ENCODE assay signal across 11 cellular contexts in the genomic region with DNA sequence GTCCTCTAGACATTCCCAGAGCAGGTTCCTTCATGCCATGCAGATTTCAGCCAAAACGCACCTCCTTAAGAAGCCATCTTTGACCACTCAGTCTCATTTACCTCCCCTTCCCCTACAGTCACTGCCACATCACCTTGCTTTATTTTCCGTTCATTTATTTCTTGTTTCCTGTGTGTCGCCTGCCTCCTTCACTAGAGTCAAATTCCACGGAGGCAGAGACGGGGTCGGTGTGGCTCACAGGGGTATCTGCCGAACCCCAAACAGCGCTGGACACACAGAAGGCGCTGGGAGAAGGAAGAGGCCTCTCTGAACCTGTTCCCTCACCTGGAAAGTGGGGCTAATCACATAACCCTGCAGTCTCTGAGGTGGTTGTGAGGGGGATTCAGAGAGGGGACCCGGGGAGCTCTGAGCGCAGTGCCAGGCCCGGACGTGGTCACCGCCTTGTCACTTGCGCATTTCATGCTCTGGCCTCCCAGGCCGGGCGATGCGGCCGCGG. TPM values are rescaled to one million over a fixed set of nuclear protein-coding genes. Genes with fewer than 3 reads are reported as not detected.
DNase-seq lines count a peak whose midpoint lies in the region; ATAC-seq, FAIRE-seq and TF ChIP-seq lines count a peak whose summit lies in the region.
"Had no signal": no experiment of that assay in that cellular context is flagged by ENCODE, and none has a peak within 500 bp of the region (broad histone marks: within the 10 kb centered on the region; RNA-seq: fewer than 3 reads in every experiment).

No MANE protein-coding gene starts in this region.

- in situ Hi-C loops in HepG2 (cut with HindIII; ENCODE audit: extremely low pct_ligation_motif_present, low pct_unique_long_range_greater_than_20kb): no loop called here

- H3K27me3 ChIP-seq in HepG2 (ENCODE audit: control insufficient read depth in 1 of 2, insufficient read depth in 2 of 2, low read length in 2 of 2): peaks cover 13 to 76% of the 10 kb centered on the region in 2 experiments
- peaks cover 0 to 8% of the 10 kb centered on the region in 2 donors for H3K27me3 ChIP-seq in stomach smooth muscle (ENCODE audit: control insufficient read depth in 1 of 2, insufficient read depth in 2 of 2, low read length in 2 of 2)

- TF ChIP-seq POLR2A in HepG2 (IDR thresholded peaks at IDR 0.05; ENCODE audit: insufficient read depth in 1 of 2, low read depth in 2 of 2, low read length in 2 of 2): no peak

- peak overlapping the region; percentile 63; the same call in 1 of the 2 replicates for H3K4me2 ChIP-seq in HepG2 (ENCODE audit: low read depth, low read length)

- H3K36me3 ChIP-seq in HepG2 (replicated peaks in 1 of 2; ENCODE audit: control insufficient read depth in 1 of 2, insufficient read depth in 2 of 2, low read length in 2 of 2): no peaks in the 10 kb centered on the region
- H3K36me3 ChIP-seq in stomach smooth muscle (ENCODE audit: control insufficient read depth in 2 of 2, insufficient read depth in 2 of 2, low read length in 2 of 2): no peaks in the 10 kb centered on the region

- CTCF ChIA-PET in activated CD4-positive, alpha-beta memory T cell treated with anti-CD3 and anti-CD28 coated beads, Interleukin-2, amount 10 ng/mL, durations not matched to agents 7 days and 5 days (lab: Charles Lee): no interaction called here
- CTCF ChIA-PET in HepG2 (lab: Yijun Ruan, JAX; ENCODE audit: low intra/inter-chr PET ratio, low total read pairs): no interaction called here

- H3K4me1 ChIP-seq in HepG2 (ENCODE audit: insufficient read depth, low read length): peaks cover 12% of the 10 kb centered on the region
- H3K4me1 ChIP-seq in stomach smooth muscle (ENCODE audit: control insufficient read depth, insufficient read depth, low read length): peaks cover 13% of the 10 kb centered on the region

- H3K4me3 Mint-ChIP-seq in T-helper 1 cell treated with Interleukin-12 subunit alpha and Interleukin-12 subunit beta and Interleukin-4 antibody, amounts not matched to agents 30 μg/mL and 1 μg/mL, for 36 hours: peak overlapping the region; percentile 14
- H3K4me3 Mint-ChIP-seq in activated CD4-positive, alpha-beta memory T cell treated with anti-CD3 and anti-CD28 coated beads, Interleukin-2, amount 10 ng/mL, durations not matched to agents 7 days and 5 days: peak overlapping the region; percentile 56

- no peak overlapping the region for H3K27ac ChIP-seq in HepG2 (ENCODE audit: extremely low read length, insufficient read depth, low read length)
- H3K27ac ChIP-seq in stomach smooth muscle (ENCODE audit: low read length): no peak overlapping the region

- H3K9ac ChIP-seq in HepG2 (ENCODE audit: insufficient read depth, low read depth, low read length): no peak overlapping the region
- H3K9ac ChIP-seq in stomach smooth muscle (ENCODE audit: low read length in 2 of 2): peak overlapping the region; percentile 38 to 64

- H3K4me3 ChIP-seq in HepG2 (replicated peaks in 1 of 3; ENCODE audit: insufficient read depth in 1 of 3, low read depth in 2 of 3, low read length in 3 of 3) (peak overlapping the region in 1 of 3 experiments; percentile 68; a peak in 3 of 6 replicates), stomach smooth muscle (ENCODE audit: low read length in 2 of 2) (peak overlapping the region; percentile 35 to 75)

- no peak overlapping the region for H2AFZ ChIP-seq in HepG2 (ENCODE audit: low read length)

- H3K27me3 Mint-ChIP-seq in T-helper 1 cell treated with Interleukin-12 subunit alpha and Interleukin-12 subunit beta and Interleukin-4 antibody, amounts not matched to agents 30 μg/mL and 1 μg/mL, for 36 hours (ENCODE audit: low read depth): peaks cover 71% of the 10 kb centered on the region
- peaks cover 64% of the 10 kb centered on the region for H3K27me3 Mint-ChIP-seq in activated CD4-positive, alpha-beta memory T cell treated with anti-CD3 and anti-CD28 coated beads, Interleukin-2, amount 10 ng/mL, durations not matched to agents 7 days and 5 days

- no peak for DNase-seq in T-helper 1 cell
- no peak for DNase-seq in activated CD4-positive, alpha-beta memory T cell treated with anti-CD3 and anti-CD28 coated beads, Interleukin-2, amount 10 ng/mL, durations not matched to agents 7 days and 5 days
- no peak for DNase-seq in HepG2 (ENCODE audit: low spot score)
- DNase-seq in OCI-M1 (lab: John Stamatoyannopoulos, UW): no peak
- no peak for DNase-seq in hippocampal formation (lab: John Stamatoyannopoulos, UW)

- peaks cover 5% of the 10 kb centered on the region for H3K4me1 Mint-ChIP-seq in T-helper 1 cell treated with Interleukin-12 subunit alpha and Interleukin-12 subunit beta and Interleukin-4 antibody, amounts not matched to agents 30 μg/mL and 1 μg/mL, for 36 hours (ENCODE audit: low read depth)
- H3K4me1 Mint-ChIP-seq in activated CD4-positive, alpha-beta memory T cell treated with anti-CD3 and anti-CD28 coated beads, Interleukin-2, amount 10 ng/mL, durations not matched to agents 7 days and 5 days: peaks cover 10% of the 10 kb centered on the region

- no peaks in the 10 kb centered on the region for H4K20me1 ChIP-seq in HepG2 (ENCODE audit: insufficient read depth, low read length)

- 50% methylated on average over 11 of the region's 20 CpGs for WGBS in HepG2 (ENCODE audit: low lambda C conversion rate)

- FAIRE-seq in HepG2 (lab: Jason Lieb, UNC): no peak

- no peaks in the 10 kb centered on the region for H3K9me3 Mint-ChIP-seq in T-helper 1 cell treated with Interleukin-12 subunit alpha and Interleukin-12 subunit beta and Interleukin-4 antibody, amounts not matched to agents 30 μg/mL and 1 μg/mL, for 36 hours
- H3K9me3 Mint-ChIP-seq in activated CD4-positive, alpha-beta memory T cell treated with anti-CD3 and anti-CD28 coated beads, Interleukin-2, amount 10 ng/mL, durations not matched to agents 7 days and 5 days: no peaks in the 10 kb centered on the region
- H3K9me3 Mint-ChIP-seq: dendritic cell treated with granulocyte-macrophage colony-stimulating factor and Interleukin-4, amounts not matched to agents 40 ng/mL and 50 ng/mL, for 4 days had no signal

- intact Hi-C loops in HepG2 (cut with micrococcal nuclease; ENCODE audit: unreplicated experiment): no loop called here

- no peaks in the 10 kb centered on the region for H3K9me3 ChIP-seq in HepG2 (ENCODE audit: low read length)
- no peaks in the 10 kb centered on the region for H3K9me3 ChIP-seq in stomach smooth muscle (ENCODE audit: control insufficient read depth in 2 of 2, low read length in 2 of 2)

- no peak for TF ChIP-seq RAD21 in HepG2 (CRISPR knock-in tag; IDR thresholded peaks at IDR 0.05)

- H3K27ac Mint-ChIP-seq in T-helper 1 cell treated with Interleukin-12 subunit alpha and Interleukin-12 subunit beta and Interleukin-4 antibody, amounts not matched to agents 30 μg/mL and 1 μg/mL, for 36 hours: no peak overlapping the region
- no peak overlapping the region for H3K27ac Mint-ChIP-seq in activated CD4-positive, alpha-beta memory T cell treated with anti-CD3 and anti-CD28 coated beads, Interleukin-2, amount 10 ng/mL, durations not matched to agents 7 days and 5 days
- H3K27ac Mint-ChIP-seq: dendritic cell treated with granulocyte-macrophage colony-stimulating factor and Interleukin-4, amounts not matched to agents 40 ng/mL and 50 ng/mL, for 4 days had no signal

- no peaks in the 10 kb centered on the region for H3K79me2 ChIP-seq in HepG2 (ENCODE audit: insufficient read depth, low read length)

- POLR2A ChIA-PET in activated CD4-positive, alpha-beta memory T cell treated with anti-CD3 and anti-CD28 coated beads, Interleukin-2, amount 10 ng/mL, durations not matched to agents 7 days and 5 days (lab: Charles Lee): no interaction called here
- POLR2A ChIA-PET in HepG2 (lab: Yijun Ruan, JAX): no interaction called here

- TF ChIP-seq EP300 in HepG2 (IDR thresholded peaks at IDR 0.05; ENCODE audit: low read depth in 2 of 2, low read length in 2 of 2): no peak
- no peak for TF ChIP-seq EP300 in HepG2 (CRISPR knock-in tag; IDR thresholded peaks at IDR 0.05; ENCODE audit: borderline replicate concordance)

- H3K36me3 Mint-ChIP-seq in T-helper 1 cell treated with Interleukin-12 subunit alpha and Interleukin-12 subunit beta and Interleukin-4 antibody, amounts not matched to agents 30 μg/mL and 1 μg/mL, for 36 hours (ENCODE audit: low read depth): no peaks in the 10 kb centered on the region
- peaks cover 2% of the 10 kb centered on the region for H3K36me3 Mint-ChIP-seq in activated CD4-positive, alpha-beta memory T cell treated with anti-CD3 and anti-CD28 coated beads, Interleukin-2, amount 10 ng/mL, durations not matched to agents 7 days and 5 days (ENCODE audit: low read depth)

- ATAC-seq in HepG2 (no peak), HG03442 (IDR thresholded peaks at IDR 0.05; ENCODE audit: unreplicated experiment) (no peak)

- no peak for TF ChIP-seq CTCF in HepG2 (CRISPR knock-in tag; IDR thresholded peaks at IDR 0.05)

- BruUV-seq in HepG2 (replicated peaks; lab: Mats Ljungman, UMichigan): no TSS peak

TF ChIP-seq in HepG2, 621 proteins besides CTCF, POLR2A, EP300 and RAD21:
- TF ChIP-seq ZNF550 (CRISPR knock-in tag; IDR thresholded peaks at IDR 0.05; ENCODE audit: borderline replicate concordance) (no peak), EZH2 (conservative IDR thresholded peaks at IDR 0.05; ENCODE audit: low read depth, low read length) (peak; percentile 93)

RNA-seq across cellular contexts. Expression of gene DMBX1, which starts 23.6 kb away (rescaled TPM):
- total RNA-seq in activated CD4-positive, alpha-beta memory T cell treated with anti-CD3 and anti-CD28 coated beads, Interleukin-2, amount 10 ng/mL, durations not matched to agents 7 days and 5 days: under 1 TPM; 0.30 to 0.38 TPM
- total RNA-seq in HepG2 (2016; rRNA removed; fragmentation: Illumina TruSeq; extraction: Trizol): not detected in 2 replicates
- total RNA-seq in HepG2 (2016; cell fraction: cytosol; rRNA removed; fragmentation: Illumina TruSeq; extraction: Trizol; ENCODE audit: low read depth): not detected in 2 replicates
- total RNA-seq in HepG2 (2016; cell fraction: insoluble cytoplasmic fraction; rRNA removed; fragmentation: Illumina TruSeq; extraction: Trizol): not detected in 2 replicates
- total RNA-seq in HepG2 (2016; cell fraction: membrane; rRNA removed; fragmentation: Illumina TruSeq; extraction: Trizol): not detected in 2 replicates
- total RNA-seq in HepG2 (2016; cell fraction: nucleus; rRNA removed; fragmentation: Illumina TruSeq; extraction: Trizol): not detected in 2 replicates
- not detected in 2 replicates for polyA plus RNA-seq in HepG2 (2011; rRNA removed)
- not detected in 2 replicates for polyA plus RNA-seq in HepG2 (2011; cell fraction: cytosol; rRNA removed)
- polyA plus RNA-seq in HepG2 (2011; cell fraction: nucleus; rRNA removed): not detected in 2 replicates
- polyA plus RNA-seq in HepG2 (2012): not detected in 2 replicates
- polyA plus RNA-seq in HepG2 (2016; cell fraction: cytosol; fragmentation: Illumina TruSeq; extraction: Trizol; ENCODE audit: low read depth): not detected in 2 replicates
- polyA plus RNA-seq in HepG2 (2016; cell fraction: insoluble cytoplasmic fraction; fragmentation: Illumina TruSeq; extraction: Trizol; ENCODE audit: low read depth): not detected in 2 replicates
- polyA plus RNA-seq in HepG2 (2016; cell fraction: membrane; fragmentation: Illumina TruSeq; extraction: Trizol; ENCODE audit: low read depth): not detected in 2 replicates
- polyA plus RNA-seq in HepG2 (2016; cell fraction: nucleus; fragmentation: Illumina TruSeq; extraction: Trizol; ENCODE audit: insufficient read depth, low read depth): not detected in 2 replicates
- polyA minus RNA-seq in HepG2 (2011; rRNA and poly(A)+ RNA removed; ENCODE audit: low replicate concordance): 1.9 TPM in 1 of 2 replicates, not detected in the other
- not detected in 2 replicates for polyA minus RNA-seq in HepG2 (2011; cell fraction: cytosol; rRNA and poly(A)+ RNA removed)
- polyA minus RNA-seq in HepG2 (2011; cell fraction: nucleus; rRNA and poly(A)+ RNA removed): not detected in 2 replicates
- total RNA-seq: liver, NCI-H460 had no signal
- polyA plus RNA-seq: liver had no signal
